In the genomic region with DNA sequence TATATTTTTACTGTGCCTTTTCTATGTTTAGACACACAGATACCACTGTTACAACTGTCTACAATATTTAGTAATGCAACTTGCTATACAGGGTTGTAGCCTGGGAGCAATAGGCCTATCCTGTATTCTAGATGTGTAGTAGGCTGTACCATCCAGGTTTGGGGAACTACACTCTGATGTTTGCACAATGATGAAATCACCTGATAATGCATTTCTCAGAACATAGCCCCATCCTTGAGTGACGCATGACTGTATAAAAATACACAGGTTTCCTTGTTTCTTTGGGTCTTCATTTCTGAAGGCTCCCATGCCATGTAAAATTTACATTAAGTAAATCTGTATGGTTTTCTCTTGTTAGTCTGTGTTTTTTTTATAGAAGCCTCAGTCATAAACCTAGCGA, we compare ENCODE assay signal across 28 cellular contexts.
"Had no signal": no experiment of that assay in that cellular context is flagged by ENCODE, and none has a peak within 500 bp of the region (broad histone marks: within the 10 kb centered on the region; RNA-seq: fewer than 3 reads in every experiment).

No MANE protein-coding gene starts in this region.

- FAIRE-seq: frontal cortex had no signal

- ATAC-seq: activated CD4-positive, alpha-beta T cell treated with anti-CD3 and anti-CD28 coated beads for 36 hours; activated CD8-positive, alpha-beta memory T cell treated with anti-CD3 and anti-CD28 coated beads, Interleukin-2, amount 10 ng/mL, durations not matched to agents 7 days and 5 days; activated CD8-positive, alpha-beta T cell treated with anti-CD3 and anti-CD28 coated beads, Interleukin-2, amount 10 ng/mL, durations not matched to agents 7 days and 5 days; activated naive CD8-positive, alpha-beta T cell treated with anti-CD3 and anti-CD28 coated beads, Interleukin-2, amount 50 U/mL, for 24 hours; body of pancreas; esophagus mucosa; T-helper 17 cell had no signal

- H3K36me3 ChIP-seq: adrenal gland, cardiac muscle cell had no signal

- DNase-seq: activated CD4-positive, alpha-beta memory T cell treated with anti-CD3 and anti-CD28 coated beads for 36 hours; activated CD4-positive, alpha-beta T cell treated with anti-CD3 and anti-CD28 coated beads for 36 hours; activated CD4-positive, alpha-beta T cell treated with anti-CD3 and anti-CD28 coated beads, Interleukin-2, amount 10 ng/mL, durations not matched to agents 24 days and 14 days; activated CD4-positive, CD25-positive, alpha-beta regulatory T cell; activated CD4-positive, CD25-positive, alpha-beta regulatory T cell treated with anti-CD3 and anti-CD28 coated beads, Interleukin-2, amount 50 U/mL, for 72 hours; activated CD8-positive, alpha-beta memory T cell treated with anti-CD3 and anti-CD28 coated beads, Interleukin-2, amount 10 ng/mL, durations not matched to agents 7 days and 5 days; activated CD8-positive, alpha-beta memory T cell treated with anti-CD3 and anti-CD28 coated beads, Interleukin-2, amount 50 U/mL, for 4 hours; activated CD8-positive, alpha-beta T cell treated with anti-CD3 and anti-CD28 coated beads, Interleukin-2, amount 10 ng/mL, durations not matched to agents 7 days and 5 days; activated effector memory CD4-positive, alpha-beta T cell treated with anti-CD3 and anti-CD28 coated beads, Interleukin-2, amount 50 U/mL, for 16 hours; activated naive CD4-positive, alpha-beta T cell treated with anti-CD3 and anti-CD28 coated beads for 36 hours; activated naive CD8-positive, alpha-beta T cell treated with anti-CD3 and anti-CD28 coated beads for 36 hours; activated naive CD8-positive, alpha-beta T cell treated with anti-CD3 and anti-CD28 coated beads, Interleukin-2, amount 50 U/mL, for 24 hours; activated T-cell treated with anti-CD3 and anti-CD28 coated beads, Interleukin-2, amount 50 U/mL, for 1 hour; activated T-cell treated with anti-CD3 and anti-CD28 coated beads, Interleukin-2, amount 50 U/mL, for 48 hours; adrenal gland; amygdala; aorta; body of pancreas; dorsolateral prefrontal cortex; effector memory CD4-positive, alpha-beta T cell; endodermal cell; foreskin fibroblast; T-helper 17 cell; T1000 had no signal

- H3K4me3 ChIP-seq: adrenal gland, body of pancreas, cardiac muscle cell, coronary artery, dorsolateral prefrontal cortex had no signal

- H3K4me1 ChIP-seq: adrenal gland, body of pancreas had no signal

- H3K9me3 ChIP-seq: adrenal gland, body of pancreas had no signal

- H3K27ac ChIP-seq: adrenal gland, body of pancreas, cardiac muscle cell, coronary artery, dorsolateral prefrontal cortex had no signal

- H3K27me3 ChIP-seq: adrenal gland, body of pancreas, cardiac muscle cell had no signal
